17 cellular contexts compared by ENCODE assay signal in the genomic region with DNA sequence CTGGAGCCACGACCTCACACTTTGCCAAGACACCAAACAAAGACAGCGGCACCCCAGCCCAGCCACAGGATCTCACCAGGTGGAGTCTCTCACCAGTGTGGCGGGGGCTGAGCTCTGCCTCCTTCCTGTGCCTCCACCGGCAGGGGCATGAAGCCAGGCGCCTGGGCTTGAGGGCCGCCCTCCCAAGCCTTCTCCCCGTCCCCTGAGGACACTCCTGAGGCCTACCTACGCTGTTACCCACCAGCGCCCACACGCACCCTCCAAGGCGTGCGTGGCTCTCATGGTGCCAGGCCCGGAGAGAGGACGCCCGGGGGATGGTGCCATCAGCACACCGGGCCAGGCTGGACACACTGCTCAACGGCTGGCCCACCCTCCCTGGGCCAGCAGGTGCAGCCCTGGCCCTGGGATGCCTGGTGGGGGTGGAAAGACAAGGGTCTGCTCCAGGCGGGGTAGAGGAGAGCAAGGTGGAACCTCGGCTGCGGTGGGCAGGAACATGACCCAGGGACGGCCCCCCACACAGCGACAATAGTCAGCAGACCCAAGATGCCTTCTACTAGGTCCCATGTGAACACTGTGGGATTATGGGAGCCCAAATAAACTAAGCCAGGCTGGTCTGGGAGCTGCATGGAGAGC. TPM values are rescaled to one million over a fixed set of nuclear protein-coding genes. Genes with fewer than 3 reads are reported as not detected.
DNase-seq lines count a peak whose midpoint lies in the region; ATAC-seq and TF ChIP-seq lines count a peak whose summit lies in the region.
"Had no signal": no experiment of that assay in that cellular context is flagged by ENCODE, and none has a peak within 500 bp of the region (broad histone marks: within the 10 kb centered on the region; RNA-seq: fewer than 3 reads in every experiment).

No MANE protein-coding gene starts in this region.

- TF ChIP-seq CTCF in colonic mucosa (IDR thresholded peaks at IDR 0.05) (no peak), osteoblast (IDR thresholded peaks at IDR 0.05; ENCODE audit: extremely low read depth, low read depth, low read length) (no peak), upper lobe of left lung (IDR thresholded peaks at IDR 0.05) (no peak)

- no peak for TF ChIP-seq POLR2A in upper lobe of left lung (IDR thresholded peaks at IDR 0.05)

- H3K27ac Mint-ChIP-seq in activated T-cell treated with anti-CD3 and anti-CD28 coated beads, Interleukin-2, amount 50 U/mL, for 24 hours: peak overlapping the region; percentile 55
- H3K27ac Mint-ChIP-seq: CD4-positive, alpha-beta memory T cell had no signal

- H2AFZ ChIP-seq in osteoblast (ENCODE audit: low read length): no peak overlapping the region

- no peak overlapping the region for H3K9ac ChIP-seq in colonic mucosa (ENCODE audit: low read depth in 2 of 2, low read length in 2 of 2)

- H3K9me3 Mint-ChIP-seq in activated T-cell treated with anti-CD3 and anti-CD28 coated beads, Interleukin-2, amount 50 U/mL, for 24 hours: no peaks in the 10 kb centered on the region
- H3K9me3 Mint-ChIP-seq: CD4-positive, alpha-beta memory T cell had no signal

- TF ChIP-seq EP300 in upper lobe of left lung (IDR thresholded peaks at IDR 0.05): no peak

- peaks cover 4% of the 10 kb centered on the region for H3K79me2 ChIP-seq in osteoblast (ENCODE audit: insufficient read depth, low read length)

- no peaks in the 10 kb centered on the region for H3K4me1 Mint-ChIP-seq in activated T-cell treated with anti-CD3 and anti-CD28 coated beads, Interleukin-2, amount 50 U/mL, for 24 hours (ENCODE audit: low read depth)
- H3K4me1 Mint-ChIP-seq: CD4-positive, alpha-beta memory T cell had no signal

- H3K27ac ChIP-seq in colonic mucosa (no peak overlapping the region), osteoblast (ENCODE audit: low read depth, low read length) (no peak overlapping the region), upper lobe of left lung (no peak overlapping the region)
- H3K27ac ChIP-seq: HL-60, SJSA1 had no signal

- 88% methylated on average over 14 to 22 of the region's 22 CpGs for WGBS in upper lobe of left lung, 2 donors

- ATAC-seq in upper lobe of left lung (ENCODE audit: low FRiP score in 2 of 2) (no peak), HG03565 (IDR thresholded peaks at IDR 0.05; ENCODE audit: unreplicated experiment) (no peak)
- ATAC-seq: GM12878, Panc1 had no signal

- H3K4me3 ChIP-seq in colonic mucosa (no peak overlapping the region), osteoblast (ENCODE audit: insufficient read depth, low read length) (no peak overlapping the region), upper lobe of left lung (no peak overlapping the region)
- H3K4me3 ChIP-seq: GM12878, SJSA1 had no signal

- intact Hi-C loops in colonic mucosa (cut with DNase I): no loop called here

- no peak overlapping the region for H3K4me2 ChIP-seq in osteoblast (ENCODE audit: insufficient read depth, low read length)

- H3K4me1 ChIP-seq in colonic mucosa: no peaks in the 10 kb centered on the region
- no peaks in the 10 kb centered on the region for H3K4me1 ChIP-seq in osteoblast (ENCODE audit: insufficient read depth, low read length)
- H3K4me1 ChIP-seq in upper lobe of left lung: no peaks in the 10 kb centered on the region
- H3K4me1 ChIP-seq: SJSA1 had no signal

- H3K4me3 Mint-ChIP-seq in activated T-cell treated with anti-CD3 and anti-CD28 coated beads, Interleukin-2, amount 50 U/mL, for 24 hours: no peak overlapping the region
- H3K4me3 Mint-ChIP-seq: CD4-positive, alpha-beta memory T cell had no signal

- no peaks in the 10 kb centered on the region for H3K9me3 ChIP-seq in colonic mucosa
- no peaks in the 10 kb centered on the region for H3K9me3 ChIP-seq in osteoblast (ENCODE audit: low read depth, low read length)
- H3K9me3 ChIP-seq in upper lobe of left lung: no peaks in the 10 kb centered on the region
- H3K9me3 ChIP-seq: SJSA1 had no signal

- peaks cover 9% of the 10 kb centered on the region for H3K36me3 ChIP-seq in colonic mucosa
- H3K36me3 ChIP-seq in osteoblast (ENCODE audit: insufficient read depth, low read length): peaks cover 30% of the 10 kb centered on the region
- peaks cover 35 to 99% (median 85%) of the 10 kb centered on the region in 4 donors for H3K36me3 ChIP-seq in upper lobe of left lung

- peaks cover 12% of the 10 kb centered on the region for H4K20me1 ChIP-seq in osteoblast (ENCODE audit: insufficient read depth, low read length)

- H3K36me3 Mint-ChIP-seq in activated T-cell treated with anti-CD3 and anti-CD28 coated beads, Interleukin-2, amount 50 U/mL, for 24 hours (ENCODE audit: low read depth): peaks cover 97% of the 10 kb centered on the region

- H3K27me3 Mint-ChIP-seq in activated T-cell treated with anti-CD3 and anti-CD28 coated beads, Interleukin-2, amount 50 U/mL, for 24 hours: no peaks in the 10 kb centered on the region
- H3K27me3 Mint-ChIP-seq: CD4-positive, alpha-beta memory T cell had no signal

- DNase-seq in activated T-cell treated with anti-CD3 and anti-CD28 coated beads, Interleukin-2, amount 50 U/mL, for 24 hours: peak; percentile 21
- DNase-seq in activated T-cell treated with anti-CD3 and anti-CD28 coated beads, Interleukin-2, amount 50 U/mL, for 1 hour: no peak
- peak; percentile 13 for DNase-seq in colonic mucosa
- peak; percentile 79 for DNase-seq in osteoblast (ENCODE audit: insufficient read length, low spot score, missing footprints)
- peak; percentile 19 to 65 for DNase-seq in upper lobe of left lung
- DNase-seq in activated gamma-delta T cell (lab: John Stamatoyannopoulos, UW): no peak
- no peak for DNase-seq in KG1 (lab: John Stamatoyannopoulos, UW)
- DNase-seq: CD4-positive, alpha-beta memory T cell; DMS153; GF-D8; NCI-H1105 treated with DMSO at 0.1 percent for 48 hours; NCI-H1694 treated with DMSO at 0.1 percent for 48 hours had no signal

- H3K27me3 ChIP-seq in colonic mucosa (no peaks in the 10 kb centered on the region), osteoblast (ENCODE audit: insufficient read depth, low read length) (no peaks in the 10 kb centered on the region), upper lobe of left lung (no peaks in the 10 kb centered on the region)
- H3K27me3 ChIP-seq: SJSA1 had no signal

RNA-seq across cellular contexts. Expression of a gene that starts 22.1 kb away (rescaled TPM):
- 10 to 100 TPM; 25.7 to 41.5 TPM for total RNA-seq in colonic mucosa
- total RNA-seq in osteoblast: 19.2 and 19.9 TPM in 2 replicates
- 10 to 100 TPM; 16.7 to 43.0 (median 27.3) TPM for total RNA-seq in upper lobe of left lung

Comparison
In these comparisons a context has a peak if more than half of its experiments do, and no peak if none do; other contexts are left out.
1. DNase-seq: peak in activated T-cell treated with anti-CD3 and anti-CD28 coated beads, Interleukin-2, amount 50 U/mL, for 24 hours (single experiment), colonic mucosa (single experiment), osteoblast (single experiment) and upper lobe of left lung (2 of 2); none in activated T-cell treated with anti-CD3 and anti-CD28 coated beads, Interleukin-2, amount 50 U/mL, for 1 hour (single experiment), activated gamma-delta T cell (single experiment) and KG1 (single experiment).